In the genomic region with DNA sequence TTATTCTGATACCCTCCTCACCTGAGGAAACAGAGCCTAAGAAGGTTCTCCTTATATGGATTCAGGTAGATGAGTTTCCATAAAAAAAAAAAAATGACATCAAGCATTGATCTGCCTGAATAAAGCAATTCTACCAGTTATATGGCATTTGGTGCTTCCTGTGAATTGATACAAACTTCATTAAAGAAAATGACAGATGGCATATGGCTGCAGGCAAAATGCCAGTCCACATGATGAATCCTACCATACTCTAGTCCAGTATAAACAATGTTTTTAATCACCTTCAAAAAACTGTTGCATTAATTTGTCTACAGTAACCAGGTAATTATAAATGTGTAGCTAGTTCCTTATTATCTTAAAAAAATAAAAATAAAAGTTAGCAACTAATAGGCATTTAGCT, we compare ENCODE assay signal across 19 cellular contexts.
"Had no signal": no experiment of that assay in that cellular context is flagged by ENCODE, and none has a peak within 500 bp of the region (broad histone marks: within the 10 kb centered on the region; RNA-seq: fewer than 3 reads in every experiment).

No MANE protein-coding gene starts in this region.

- H3K4me1 ChIP-seq: colonic mucosa, esophagus squamous epithelium, left ventricle myocardium inferior, spleen, tibial nerve had no signal

- ATAC-seq: activated CD8-positive, alpha-beta T cell treated with anti-CD3 and anti-CD28 coated beads for 36 hours; activated naive CD8-positive, alpha-beta T cell treated with anti-CD3 and anti-CD28 coated beads, Interleukin-2, amount 50 U/mL, for 24 hours; right cardiac atrium had no signal

- H3K4me3 ChIP-seq: colonic mucosa, esophagus squamous epithelium, left ventricle myocardium inferior, lung, spleen, tibial nerve had no signal

- DNase-seq: activated B cell treated with CpG ODN at 0.5 μM for 24 hours; activated CD4-positive, alpha-beta T cell treated with anti-CD3 and anti-CD28 coated beads, Interleukin-2, amount 50 U/mL, for 1 hour; activated CD8-positive, alpha-beta T cell treated with anti-CD3 and anti-CD28 coated beads for 36 hours; activated naive CD8-positive, alpha-beta T cell treated with anti-CD3 and anti-CD28 coated beads, Interleukin-2, amount 50 U/mL, for 24 hours; activated T-cell treated with anti-CD3 and anti-CD28 coated beads, Interleukin-2, amount 50 U/mL, for 48 hours; colonic mucosa; effector CD8-positive, alpha-beta T cell; esophagus squamous epithelium; left ventricle myocardium inferior; posterior cingulate gyrus; right cardiac atrium; spleen; stimulated activated naive CD4-positive, alpha-beta T cell treated with Interleukin-2 at 50 U/mL for 16 hours had no signal

- H3K9me3 Mint-ChIP-seq: activated B cell treated with CpG ODN at 0.5 μM for 24 hours had no signal

- H3K27me3 Mint-ChIP-seq: activated CD8-positive, alpha-beta T cell treated with anti-CD3 and anti-CD28 coated beads for 36 hours; activated naive CD4-positive, alpha-beta T cell treated with anti-CD3 and anti-CD28 coated beads, Interleukin-2, amount 50 U/mL, for 24 hours; activated naive CD8-positive, alpha-beta T cell treated with anti-CD3 and anti-CD28 coated beads, Interleukin-2, amount 50 U/mL, for 24 hours; central memory CD8-positive, alpha-beta T cell had no signal

- H3K27me3 ChIP-seq: colonic mucosa, esophagus squamous epithelium, spleen, tibial nerve had no signal

- H3K9me3 ChIP-seq: colonic mucosa, esophagus squamous epithelium, left ventricle myocardium inferior had no signal

- H3K4me3 Mint-ChIP-seq: activated B cell treated with CpG ODN at 0.5 μM for 24 hours; activated CD8-positive, alpha-beta T cell treated with anti-CD3 and anti-CD28 coated beads for 36 hours; activated naive CD4-positive, alpha-beta T cell treated with anti-CD3 and anti-CD28 coated beads, Interleukin-2, amount 50 U/mL, for 24 hours; activated naive CD8-positive, alpha-beta T cell treated with anti-CD3 and anti-CD28 coated beads, Interleukin-2, amount 50 U/mL, for 24 hours; central memory CD8-positive, alpha-beta T cell; nephron had no signal

- H3K36me3 ChIP-seq: colonic mucosa, esophagus squamous epithelium, left ventricle myocardium inferior, spleen, tibial nerve had no signal

- H3K36me3 Mint-ChIP-seq: activated naive CD4-positive, alpha-beta T cell treated with anti-CD3 and anti-CD28 coated beads, Interleukin-2, amount 50 U/mL, for 24 hours had no signal

- H3K4me1 Mint-ChIP-seq: activated B cell treated with CpG ODN at 0.5 μM for 24 hours; activated naive CD4-positive, alpha-beta T cell treated with anti-CD3 and anti-CD28 coated beads, Interleukin-2, amount 50 U/mL, for 24 hours; activated naive CD8-positive, alpha-beta T cell treated with anti-CD3 and anti-CD28 coated beads, Interleukin-2, amount 50 U/mL, for 24 hours; central memory CD8-positive, alpha-beta T cell; nephron had no signal

- H3K27ac ChIP-seq: colonic mucosa, epithelial cell of prostate, esophagus squamous epithelium, left ventricle myocardium inferior, spleen, tibial nerve had no signal
